ENCODE assay signal across 14 cellular contexts in genomic region chr6:43088654-43089056, GRCh38. TPM values are rescaled to one million over a fixed set of nuclear protein-coding genes. Genes with fewer than 3 reads are reported as not detected.
DNase-seq lines count a peak whose midpoint lies in the region; ATAC-seq, FAIRE-seq and TF ChIP-seq lines count a peak whose summit lies in the region.
"Had no signal": no experiment of that assay in that cellular context is flagged by ENCODE, and none has a peak within 500 bp of the region (broad histone marks: within the 10 kb centered on the region; RNA-seq: fewer than 3 reads in every experiment).

No MANE protein-coding gene starts in this region.

- intact Hi-C loops in activated T-helper 2 cell treated with anti-CD3 and anti-CD28 coated beads, Interferon-gamma antibody, Interleukin-2, Interleukin-4, amounts not matched to agents 10 μg/mL and 5 μg/mL and 100 μg/mL, durations not matched to agents 14 hours and 24 hours and 36 hours (cut with micrococcal nuclease), result no loop called here

- no peaks in the 10 kb centered on the region for H3K36me3 Mint-ChIP-seq in activated T-helper 2 cell treated with anti-CD3 and anti-CD28 coated beads, Interferon-gamma antibody, Interleukin-2, Interleukin-4, amounts not matched to agents 10 μg/mL and 5 μg/mL and 100 μg/mL, durations not matched to agents 14 hours and 24 hours and 36 hours (ENCODE audit: low read depth)

- H3K4me1 Mint-ChIP-seq in stimulated activated naive CD8-positive, alpha-beta T cell treated with anti-CD3 and anti-CD28 coated beads, Interleukin-15, amount 100 ng/mL, for 72 hours, result peaks cover 9% of the 10 kb centered on the region
- H3K4me1 Mint-ChIP-seq in activated T-helper 2 cell treated with anti-CD3 and anti-CD28 coated beads, Interferon-gamma antibody, Interleukin-2, Interleukin-4, amounts not matched to agents 10 μg/mL and 5 μg/mL and 100 μg/mL, durations not matched to agents 14 hours and 24 hours and 36 hours (ENCODE audit: low read depth), result peaks cover 20% of the 10 kb centered on the region

- no peaks in the 10 kb centered on the region for H3K27me3 ChIP-seq in bronchial epithelial cell (ENCODE audit: control insufficient read depth, insufficient read depth, low read length)
- H3K27me3 ChIP-seq: tibial nerve had no signal

- no peaks in the 10 kb centered on the region for H3K36me3 ChIP-seq in bronchial epithelial cell (ENCODE audit: control insufficient read depth, insufficient read depth, low read length)
- H3K36me3 ChIP-seq in mesodermal cell (ENCODE audit: control insufficient read depth, insufficient read depth, low read length), result no peaks in the 10 kb centered on the region
- H3K36me3 ChIP-seq: tibial nerve had no signal

- TF ChIP-seq CTCF in bronchial epithelial cell (IDR thresholded peaks at IDR 0.05; ENCODE audit: insufficient read depth, low read length, severe bottlenecking) (no peak), foreskin fibroblast (IDR thresholded peaks at IDR 0.05; ENCODE audit: low read depth, low read length) (no peak)

- no peak overlapping the region for H3K27ac Mint-ChIP-seq in stimulated activated naive CD8-positive, alpha-beta T cell treated with anti-CD3 and anti-CD28 coated beads, Interleukin-15, amount 100 ng/mL, for 72 hours
- no peak overlapping the region for H3K27ac Mint-ChIP-seq in activated T-helper 2 cell treated with anti-CD3 and anti-CD28 coated beads, Interferon-gamma antibody, Interleukin-2, Interleukin-4, amounts not matched to agents 10 μg/mL and 5 μg/mL and 100 μg/mL, durations not matched to agents 14 hours and 24 hours and 36 hours
- H3K27ac Mint-ChIP-seq: T-helper 2 cell treated with Interferon-gamma antibody and Interleukin-4, amounts not matched to agents 5 μg/mL and 100 μg/mL, for 36 hours had no signal

- no peak overlapping the region for H3K4me3 ChIP-seq in bronchial epithelial cell (ENCODE audit: low read depth, low read length)
- H3K4me3 ChIP-seq in mesodermal cell (ENCODE audit: extremely low read depth, insufficient read depth, low read length, poor library complexity, severe bottlenecking), result no peak overlapping the region
- H3K4me3 ChIP-seq in foreskin fibroblast (ENCODE audit: low read depth in 1 of 2, low read length in 2 of 2), result no peak overlapping the region
- H3K4me3 ChIP-seq: tibial nerve had no signal

- H3K27ac ChIP-seq in mesodermal cell (ENCODE audit: low read depth, low read length, severe bottlenecking), result peak overlapping the region; percentile 84
- H3K27ac ChIP-seq: tibial nerve had no signal

- WGBS in mesodermal cell (ENCODE audit: insufficient coverage in 2 of 2), 2 experiments, result 83 to 93% methylated on average over 2 to 3 of the region's 4 CpGs

- no peak for FAIRE-seq in bronchial epithelial cell (lab: Jason Lieb, UNC)
- FAIRE-seq: GM12892 had no signal

- H3K4me1 ChIP-seq in mesodermal cell (ENCODE audit: control insufficient read depth, insufficient read depth, low read length, poor library complexity, severe bottlenecking), result peaks cover 46% of the 10 kb centered on the region
- H3K4me1 ChIP-seq: tibial nerve had no signal

- no peaks in the 10 kb centered on the region for H3K9me3 ChIP-seq in mesodermal cell (ENCODE audit: control insufficient read depth, low read length)
- H3K9me3 ChIP-seq: tibial nerve had no signal

- H3K9me3 Mint-ChIP-seq in stimulated activated naive CD8-positive, alpha-beta T cell treated with anti-CD3 and anti-CD28 coated beads, Interleukin-15, amount 100 ng/mL, for 72 hours, result no peaks in the 10 kb centered on the region
- no peaks in the 10 kb centered on the region for H3K9me3 Mint-ChIP-seq in activated T-helper 2 cell treated with anti-CD3 and anti-CD28 coated beads, Interferon-gamma antibody, Interleukin-2, Interleukin-4, amounts not matched to agents 10 μg/mL and 5 μg/mL and 100 μg/mL, durations not matched to agents 14 hours and 24 hours and 36 hours
- H3K9me3 Mint-ChIP-seq: T-helper 2 cell treated with Interferon-gamma antibody and Interleukin-4, amounts not matched to agents 5 μg/mL and 100 μg/mL, for 36 hours had no signal

- in situ Hi-C loops in ACHN (cut with HindIII; ENCODE audit: low pct_ligation_motif_present, low pct_unique_long_range_greater_than_20kb, low sequenced_read_pairs), result no loop called here

- DNase-seq in stimulated activated naive CD8-positive, alpha-beta T cell treated with anti-CD3 and anti-CD28 coated beads, Interleukin-15, amount 100 ng/mL, for 72 hours, result peak in 1 of 2 donors; percentile 21
- no peak for DNase-seq in stimulated activated naive CD8-positive, alpha-beta T cell treated with anti-CD3 and anti-CD28 coated beads, Interleukin-15, Interleukin-2, amounts not matched to agents 100 U/mL and 50 U/mL, for 24 hours
- DNase-seq in bronchial epithelial cell (ENCODE audit: low read depth) (peak; percentile 98), ACHN (no peak), NCI-H1436 treated with DMSO at 0.1 percent for 48 hours (lab: John Stamatoyannopoulos, UW) (no peak), foreskin fibroblast (no peak)
- DNase-seq in activated T-helper 2 cell treated with anti-CD3 and anti-CD28 coated beads, Interferon-gamma antibody, Interleukin-2, Interleukin-4, amounts not matched to agents 10 μg/mL and 5 μg/mL and 100 μg/mL, durations not matched to agents 14 hours and 24 hours and 36 hours (ENCODE audit: low spot score), result no peak
- DNase-seq: activated CD4-positive, alpha-beta T cell treated with anti-CD3 and anti-CD28 coated beads, Interleukin-2, amount 50 U/mL, for 1 hour; activated effector memory CD4-positive, alpha-beta T cell treated with anti-CD3 and anti-CD28 coated beads, Interleukin-2, amount 50 U/mL, for 16 hours; NCI-H524 treated with DMSO at 0.1 percent for 48 hours had no signal

- ATAC-seq in stimulated activated naive CD8-positive, alpha-beta T cell treated with anti-CD3 and anti-CD28 coated beads, Interleukin-15, amount 100 ng/mL, for 72 hours, result peak; percentile 69
- no peak for ATAC-seq in stimulated activated naive CD8-positive, alpha-beta T cell treated with anti-CD3 and anti-CD28 coated beads, Interleukin-15, Interleukin-2, amounts not matched to agents 100 U/mL and 50 U/mL, for 24 hours

- H3K27me3 Mint-ChIP-seq in stimulated activated naive CD8-positive, alpha-beta T cell treated with anti-CD3 and anti-CD28 coated beads, Interleukin-15, amount 100 ng/mL, for 72 hours, result no peaks in the 10 kb centered on the region
- H3K27me3 Mint-ChIP-seq in activated T-helper 2 cell treated with anti-CD3 and anti-CD28 coated beads, Interferon-gamma antibody, Interleukin-2, Interleukin-4, amounts not matched to agents 10 μg/mL and 5 μg/mL and 100 μg/mL, durations not matched to agents 14 hours and 24 hours and 36 hours (ENCODE audit: low read depth), result peaks cover 4% of the 10 kb centered on the region

- H3K4me3 Mint-ChIP-seq in stimulated activated naive CD8-positive, alpha-beta T cell treated with anti-CD3 and anti-CD28 coated beads, Interleukin-15, amount 100 ng/mL, for 72 hours, result no peak overlapping the region
- H3K4me3 Mint-ChIP-seq in activated T-helper 2 cell treated with anti-CD3 and anti-CD28 coated beads, Interferon-gamma antibody, Interleukin-2, Interleukin-4, amounts not matched to agents 10 μg/mL and 5 μg/mL and 100 μg/mL, durations not matched to agents 14 hours and 24 hours and 36 hours (ENCODE audit: low read depth), result no peak overlapping the region
- H3K4me3 Mint-ChIP-seq: T-helper 2 cell treated with Interferon-gamma antibody and Interleukin-4, amounts not matched to agents 5 μg/mL and 100 μg/mL, for 36 hours had no signal

RNA-seq across cellular contexts. Expression of gene PTK7, which starts 12.5 kb away (rescaled TPM):
- 53.2 and 69.5 TPM in 2 replicates for total RNA-seq in bronchial epithelial cell
- polyA plus RNA-seq in mesodermal cell (2013, experiment 1 of 2), result 160 TPM
- polyA plus RNA-seq in mesodermal cell (2013, experiment 2 of 2), result 129 TPM
- total RNA-seq in activated T-helper 2 cell treated with anti-CD3 and anti-CD28 coated beads, Interferon-gamma antibody, Interleukin-2, Interleukin-4, amounts not matched to agents 10 μg/mL and 5 μg/mL and 100 μg/mL, durations not matched to agents 14 hours and 24 hours and 36 hours, result 3.7 TPM in 2 replicates

RNA-seq across cellular contexts. Expression of gene KLC4, which starts 29.2 kb away (rescaled TPM):
- total RNA-seq in bronchial epithelial cell, result 10.4 and 14.5 TPM in 2 replicates
- polyA plus RNA-seq in mesodermal cell (2013, experiment 1 of 2), result 36.5 TPM
- 34.1 TPM for polyA plus RNA-seq in mesodermal cell (2013, experiment 2 of 2)
- total RNA-seq in activated T-helper 2 cell treated with anti-CD3 and anti-CD28 coated beads, Interferon-gamma antibody, Interleukin-2, Interleukin-4, amounts not matched to agents 10 μg/mL and 5 μg/mL and 100 μg/mL, durations not matched to agents 14 hours and 24 hours and 36 hours, result 11.7 and 14.1 TPM in 2 replicates

RNA-seq across cellular contexts. Expression of gene MRPL2, which starts 29.4 kb away (rescaled TPM):
- total RNA-seq in bronchial epithelial cell, result 32.8 and 50.3 TPM in 2 replicates
- polyA plus RNA-seq in mesodermal cell (2013, experiment 1 of 2), result 65.2 TPM
- polyA plus RNA-seq in mesodermal cell (2013, experiment 2 of 2), result 60.8 TPM
- total RNA-seq in activated T-helper 2 cell treated with anti-CD3 and anti-CD28 coated beads, Interferon-gamma antibody, Interleukin-2, Interleukin-4, amounts not matched to agents 10 μg/mL and 5 μg/mL and 100 μg/mL, durations not matched to agents 14 hours and 24 hours and 36 hours, result 76.0 and 76.6 TPM in 2 replicates

RNA-seq across cellular contexts. Expression of gene CUL7, which starts 35.0 kb away (rescaled TPM):
- 16.9 and 20.5 TPM in 2 replicates for total RNA-seq in bronchial epithelial cell
- polyA plus RNA-seq in mesodermal cell (2013, experiment 1 of 2), result 46.0 TPM
- 39.7 TPM for polyA plus RNA-seq in mesodermal cell (2013, experiment 2 of 2)
- 26.0 and 27.3 TPM in 2 replicates for total RNA-seq in activated T-helper 2 cell treated with anti-CD3 and anti-CD28 coated beads, Interferon-gamma antibody, Interleukin-2, Interleukin-4, amounts not matched to agents 10 μg/mL and 5 μg/mL and 100 μg/mL, durations not matched to agents 14 hours and 24 hours and 36 hours

Comparison
In these comparisons a context has a peak if more than half of its experiments do, and no peak if none do; other contexts are left out.
1. RNA of gene PTK7, which starts 12.5 kb away (total RNA-seq): 53.2 to 69.5 TPM in bronchial epithelial cell; 3.7 TPM in activated T-helper 2 cell treated with anti-CD3 and anti-CD28 coated beads, Interferon-gamma antibody, Interleukin-2, Interleukin-4, amounts not matched to agents 10 μg/mL and 5 μg/mL and 100 μg/mL, durations not matched to agents 14 hours and 24 hours and 36 hours; every median in the first group is over 10 times any median in the second.